ENCODE assay signal across 8 cellular contexts in the genomic region with DNA sequence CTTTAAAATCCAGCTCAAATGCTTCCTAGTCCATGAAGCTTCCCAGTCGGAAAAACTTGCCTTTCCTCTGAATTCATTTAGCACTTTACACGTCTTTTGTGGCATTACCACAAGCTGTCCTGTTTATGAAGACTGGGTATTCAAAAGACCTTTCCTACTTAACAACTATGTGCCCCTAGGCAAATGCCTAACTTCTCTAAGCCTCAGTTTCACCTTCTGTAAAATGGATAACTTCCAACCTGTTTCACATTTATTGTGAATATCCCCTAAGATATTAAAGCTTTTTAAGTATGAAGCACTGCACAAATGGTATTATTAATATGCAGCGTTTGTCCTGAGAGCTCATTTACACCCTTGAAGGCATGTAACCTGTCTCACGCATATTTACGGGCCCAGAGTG. TPM values are rescaled to one million over a fixed set of nuclear protein-coding genes. Genes with fewer than 3 reads are reported as not detected.
DNase-seq lines count a peak whose midpoint lies in the region; ATAC-seq and TF ChIP-seq lines count a peak whose summit lies in the region.

No MANE protein-coding gene starts in this region.

- H3K4me1 Mint-ChIP-seq in activated CD4-positive, alpha-beta T cell treated with anti-CD3 and anti-CD28 coated beads for 36 hours: peaks cover 14% of the 10 kb centered on the region

- peak overlapping the region; percentile 86 to 95 (median 87) for H3K9ac ChIP-seq in subcutaneous abdominal adipose tissue (ENCODE audit: low read length in 5 of 5)

- peaks cover 2 to 12% of the 10 kb centered on the region in 2 donors for H3K4me1 ChIP-seq in left lung
- peaks cover 0 to 31% (median 23%) of the 10 kb centered on the region in 5 donors for H3K4me1 ChIP-seq in subcutaneous abdominal adipose tissue (ENCODE audit: control insufficient read depth in 5 of 5, insufficient read depth in 5 of 5, low read length in 5 of 5)

- POLR2A ChIA-PET in activated CD4-positive, alpha-beta T cell treated with anti-CD3 and anti-CD28 coated beads for 36 hours (lab: Charles Lee): no interaction called here

- H3K4me3 ChIP-seq in left lung (peak overlapping the region; percentile 59 to 92), subcutaneous abdominal adipose tissue (ENCODE audit: low read depth in 1 of 5, low read length in 5 of 5) (peak overlapping the region; percentile 89 to 94 (median 92))

- H3K27ac Mint-ChIP-seq in activated CD4-positive, alpha-beta T cell treated with anti-CD3 and anti-CD28 coated beads for 36 hours: peak overlapping the region; percentile 84

- no peak for ATAC-seq in activated CD4-positive, alpha-beta T cell treated with anti-CD3 and anti-CD28 coated beads for 36 hours
- ATAC-seq in left lung: peak; percentile 14
- no peak for ATAC-seq in GM21360 (IDR thresholded peaks at IDR 0.05; ENCODE audit: unreplicated experiment)
- no peak for ATAC-seq in HG02840 (IDR thresholded peaks at IDR 0.05; ENCODE audit: low FRiP score, unreplicated experiment)

- peak overlapping the region; percentile 97 for H3K4me3 Mint-ChIP-seq in activated CD4-positive, alpha-beta T cell treated with anti-CD3 and anti-CD28 coated beads for 36 hours

- peaks cover 6% of the 10 kb centered on the region for H3K36me3 Mint-ChIP-seq in activated CD4-positive, alpha-beta T cell treated with anti-CD3 and anti-CD28 coated beads for 36 hours (ENCODE audit: low read depth)

- no peak for DNase-seq in activated CD4-positive, alpha-beta T cell treated with anti-CD3 and anti-CD28 coated beads for 36 hours
- DNase-seq in activated CD4-positive, alpha-beta T cell treated with anti-CD3 and anti-CD28 coated beads, Interleukin-2, amount 50 U/mL, for 1 hour: no peak
- DNase-seq in left lung (no peak), NCI-H1048 (lab: John Stamatoyannopoulos, UW) (no peak)

- no peaks in the 10 kb centered on the region for H3K27me3 Mint-ChIP-seq in activated CD4-positive, alpha-beta T cell treated with anti-CD3 and anti-CD28 coated beads for 36 hours

- H3K27ac ChIP-seq in angular gyrus (ENCODE audit: low read depth, low read length) (peak overlapping the region; percentile 49), left lung (peak overlapping the region; percentile 47 to 85), subcutaneous abdominal adipose tissue (ENCODE audit: low read depth, low read length) (no peak overlapping the region)

- H3K27me3 ChIP-seq in left lung (no peaks in the 10 kb centered on the region), subcutaneous abdominal adipose tissue (ENCODE audit: control insufficient read depth in 5 of 5, insufficient read depth in 4 of 5, low read length in 5 of 5) (no peaks in the 10 kb centered on the region)

- H3K9me3 ChIP-seq in left lung (no peaks in the 10 kb centered on the region), subcutaneous abdominal adipose tissue (ENCODE audit: control insufficient read depth in 5 of 5, low read length in 5 of 5) (peaks cover 0 to 2% (median 0%) of the 10 kb centered on the region in 5 donors)

- no peaks in the 10 kb centered on the region for H3K9me3 Mint-ChIP-seq in activated CD4-positive, alpha-beta T cell treated with anti-CD3 and anti-CD28 coated beads for 36 hours (ENCODE audit: low read depth)

- no peaks in the 10 kb centered on the region for H3K36me3 ChIP-seq in left lung
- no peaks in the 10 kb centered on the region for H3K36me3 ChIP-seq in subcutaneous abdominal adipose tissue (ENCODE audit: control insufficient read depth in 5 of 5, insufficient read depth in 5 of 5, low read length in 5 of 5)

- intact Hi-C loops in activated CD4-positive, alpha-beta T cell treated with anti-CD3 and anti-CD28 coated beads for 36 hours (cut with DNase I, micrococcal nuclease): loop anchor here (1.0 to 5.0 kb wide), 9 partner anchors 54 to 268 kb away; a partner anchor contains a TSS
- intact Hi-C loops in left lung (cut with DNase I): no loop called here

- CTCF ChIA-PET in activated CD4-positive, alpha-beta T cell treated with anti-CD3 and anti-CD28 coated beads for 36 hours (lab: Charles Lee): interaction anchor here (0.8 to 1.4 kb wide), 3 partner anchors 9 to 452 kb away, joined by 3 read pairs; no protein-coding TSS in a partner anchor

- TF ChIP-seq CTCF in left lung (IDR thresholded peaks at IDR 0.05): no peak

RNA-seq across cellular contexts. Expression of a gene that starts 0.8 kb away (rescaled TPM):
- total RNA-seq in activated CD4-positive, alpha-beta T cell treated with anti-CD3 and anti-CD28 coated beads for 36 hours: under 1 TPM; 0.58 to 0.71 TPM
- 1 to 10 TPM in 1 of 2 donors, under 1 TPM in 1; 0.87 to 3.2 TPM for total RNA-seq in left lung

RNA-seq across cellular contexts. Expression of a gene that starts 56.0 kb away (rescaled TPM):
- 100 to 1,000 TPM in 1 of 2 experiments, 10 to 100 TPM in 1; 94.6 to 118 TPM for total RNA-seq in activated CD4-positive, alpha-beta T cell treated with anti-CD3 and anti-CD28 coated beads for 36 hours
- 100 to 1,000 TPM in 1 of 2 donors, 10 to 100 TPM in 1; 99.4 to 118 TPM for total RNA-seq in left lung

Comparison
In these comparisons a context has a peak if more than half of its experiments do, and no peak if none do; other contexts are left out.
1. intact Hi-C loops: an anchor here in activated CD4-positive, alpha-beta T cell treated with anti-CD3 and anti-CD28 coated beads for 36 hours (1.0 to 5.0 kb wide); none called in left lung.